Comparison of ENCODE assay signal across 8 cellular contexts in genomic region chr1:215567491-215568286, GRCh38. TPM values are rescaled to one million over a fixed set of nuclear protein-coding genes. Genes with fewer than 3 reads are reported as not detected.
DNase-seq lines count a peak whose midpoint lies in the region; ATAC-seq and TF ChIP-seq lines count a peak whose summit lies in the region.

No MANE protein-coding gene starts in this region.

- 0 to 3% methylated on average over 5 to 11 of the region's 63 CpGs for WGBS in gastroesophageal sphincter (ENCODE audit: low coverage in 1 of 2), 2 donors

- peaks cover 28% of the 10 kb centered on the region for H3K4me1 Mint-ChIP-seq in activated naive CD4-positive, alpha-beta T cell treated with anti-CD3 and anti-CD28 coated beads for 36 hours (ENCODE audit: low read depth)

- TF ChIP-seq EP300 in gastroesophageal sphincter (IDR thresholded peaks at IDR 0.05), result no peak

- peaks cover 5 to 48% (median 19%) of the 10 kb centered on the region in 3 donors for H3K4me1 ChIP-seq in gastroesophageal sphincter
- peaks cover 7 to 9% of the 10 kb centered on the region in 2 experiments for H3K4me1 ChIP-seq in neutrophil (ENCODE audit: control insufficient read depth in 1 of 2, insufficient read depth in 1 of 2, low read depth in 1 of 2, low read length in 1 of 2)
- peaks cover 15% of the 10 kb centered on the region for H3K4me1 ChIP-seq in upper lobe of right lung

- H3K9me3 Mint-ChIP-seq in activated naive CD4-positive, alpha-beta T cell treated with anti-CD3 and anti-CD28 coated beads for 36 hours, result no peaks in the 10 kb centered on the region

- no peak for TF ChIP-seq POLR2A in gastroesophageal sphincter (IDR thresholded peaks at IDR 0.05)

- peak overlapping the region; percentile 50 for H3K27ac Mint-ChIP-seq in activated naive CD4-positive, alpha-beta T cell treated with anti-CD3 and anti-CD28 coated beads for 36 hours

- H3K27me3 ChIP-seq in HL-60 (ENCODE audit: insufficient read depth, poor library complexity, severe bottlenecking), result no peaks in the 10 kb centered on the region
- no peaks in the 10 kb centered on the region for H3K27me3 ChIP-seq in gastroesophageal sphincter
- H3K27me3 ChIP-seq in neutrophil, result peaks cover 20% of the 10 kb centered on the region
- no peaks in the 10 kb centered on the region for H3K27me3 ChIP-seq in upper lobe of right lung

- H3K36me3 ChIP-seq in gastroesophageal sphincter, result no peaks in the 10 kb centered on the region
- H3K36me3 ChIP-seq in neutrophil, result no peaks in the 10 kb centered on the region
- H3K36me3 ChIP-seq in upper lobe of right lung, result no peaks in the 10 kb centered on the region

- peak; percentile 28 for DNase-seq in DMS114 treated with DMSO at 0.1 percent for 48 hours (lab: John Stamatoyannopoulos, UW; ENCODE audit: unreplicated experiment)
- DNase-seq in HL-60 (ENCODE audit: low read depth in 1 of 2, low spot score in 1 of 2), result peak in 1 of 2 experiments; percentile 31
- peak; percentile 12 for DNase-seq in NOMO-1 treated with DMSO at 0.1 percent for 48 hours (lab: John Stamatoyannopoulos, UW; ENCODE audit: unreplicated experiment)
- peak; percentile 50 for DNase-seq in activated naive CD4-positive, alpha-beta T cell treated with anti-CD3 and anti-CD28 coated beads for 36 hours
- peak; percentile 79 for DNase-seq in upper lobe of right lung

- peak; percentile 54 for ATAC-seq in GM21367 (IDR thresholded peaks at IDR 0.05; ENCODE audit: unreplicated experiment)
- peak; percentile 75 for ATAC-seq in gastroesophageal sphincter
- peak; percentile 83 for ATAC-seq in upper lobe of right lung

- no peak for TF ChIP-seq CTCF in HL-60 (IDR thresholded peaks at IDR 0.05; ENCODE audit: insufficient read depth, low read length)
- TF ChIP-seq CTCF in gastroesophageal sphincter (IDR thresholded peaks at IDR 0.05), result no peak
- TF ChIP-seq CTCF in neutrophil (IDR thresholded peaks at IDR 0.05), result no peak
- TF ChIP-seq CTCF in upper lobe of right lung (IDR thresholded peaks at IDR 0.05), result no peak

- H3K27ac ChIP-seq in HL-60 (replicated peaks) (peak overlapping the region; percentile 87), gastroesophageal sphincter (peak overlapping the region; percentile 86 to 96 (median 94)), neutrophil (no peak overlapping the region), upper lobe of right lung (peak overlapping the region; percentile 83)

- H3K36me3 Mint-ChIP-seq in activated naive CD4-positive, alpha-beta T cell treated with anti-CD3 and anti-CD28 coated beads for 36 hours (ENCODE audit: low read depth), result no peaks in the 10 kb centered on the region

- H3K4me3 ChIP-seq in HL-60 (replicated peaks; ENCODE audit: insufficient read depth, low read length), result peak overlapping the region; percentile 88
- H3K4me3 ChIP-seq in gastroesophageal sphincter, result peak overlapping the region; percentile 86 to 90
- peak overlapping the region; percentile 60 to 62 for H3K4me3 ChIP-seq in neutrophil (ENCODE audit: low read depth in 1 of 2, low read length in 1 of 2)
- H3K4me3 ChIP-seq in upper lobe of right lung, result peak overlapping the region; percentile 72

- no peaks in the 10 kb centered on the region for H3K9me3 ChIP-seq in gastroesophageal sphincter
- no peaks in the 10 kb centered on the region for H3K9me3 ChIP-seq in neutrophil
- no peaks in the 10 kb centered on the region for H3K9me3 ChIP-seq in upper lobe of right lung

- CTCF ChIA-PET in activated naive CD4-positive, alpha-beta T cell treated with anti-CD3 and anti-CD28 coated beads for 36 hours (lab: Charles Lee), result no interaction called here

- intact Hi-C loops in activated naive CD4-positive, alpha-beta T cell treated with anti-CD3 and anti-CD28 coated beads for 36 hours (cut with micrococcal nuclease), result loop anchor here (2.0 to 5.0 kb wide), 2 partner anchors 965 to 1580 kb away; partner anchors contain the start of genes CENPF and PROX1
- intact Hi-C loops in upper lobe of right lung (cut with DNase I), result no loop called here

- H3K4me3 Mint-ChIP-seq in activated naive CD4-positive, alpha-beta T cell treated with anti-CD3 and anti-CD28 coated beads for 36 hours, result peak overlapping the region; percentile 93

- H3K27me3 Mint-ChIP-seq in activated naive CD4-positive, alpha-beta T cell treated with anti-CD3 and anti-CD28 coated beads for 36 hours (ENCODE audit: low read depth), result peaks cover 8% of the 10 kb centered on the region

RNA-seq across cellular contexts. Expression of gene KCTD3, which starts 0.6 kb away (rescaled TPM):
- 1 to 10 TPM; 3.2 to 3.5 TPM for total RNA-seq in activated naive CD4-positive, alpha-beta T cell treated with anti-CD3 and anti-CD28 coated beads for 36 hours
- total RNA-seq in gastroesophageal sphincter (10 to 100 TPM; 67.9 to 77.3 (median 73.9) TPM), upper lobe of right lung (26.9 TPM)
